ENCODE assay signal across 19 cellular contexts in genomic region chrX:6574762-6575161, GRCh38. TPM values are rescaled to one million over a fixed set of nuclear protein-coding genes. Genes with fewer than 3 reads are reported as not detected.
A peak's percentile ranks its signal among the peaks of the same experiment; 100 is the strongest.
DNase-seq lines count a peak whose midpoint lies in the region; ATAC-seq and TF ChIP-seq lines count a peak whose summit lies in the region.
"Had no signal": no experiment of that assay in that cellular context is flagged by ENCODE, and none has a peak within 500 bp of the region (broad histone marks: within the 10 kb centered on the region; RNA-seq: fewer than 3 reads in every experiment).

No MANE protein-coding gene starts in this region.

- H3K4me3 Mint-ChIP-seq in activated naive CD4-positive, alpha-beta T cell treated with anti-CD3 and anti-CD28 coated beads for 36 hours, result no peak overlapping the region
- H3K4me3 Mint-ChIP-seq: activated naive CD8-positive, alpha-beta T cell treated with anti-CD3 and anti-CD28 coated beads, Interleukin-2, amount 10 ng/mL, durations not matched to agents 7 days and 5 days; activated T-cell treated with anti-CD3 and anti-CD28 coated beads, Interleukin-2, amount 50 U/mL, for 4 hours; central memory CD8-positive, alpha-beta T cell; effector memory CD8-positive, alpha-beta T cell; stimulated activated naive CD8-positive, alpha-beta T cell treated with anti-CD3 and anti-CD28 coated beads, Interleukin-15, Interleukin-2, amounts not matched to agents 100 ng/mL and 50 ng/mL, for 24 hours had no signal

- CTCF ChIA-PET in activated naive CD4-positive, alpha-beta T cell treated with anti-CD3 and anti-CD28 coated beads for 36 hours (lab: Charles Lee), result no interaction called here

- no peaks in the 10 kb centered on the region for H3K27me3 ChIP-seq in brain microvascular endothelial cell (replicated peaks)
- H3K27me3 ChIP-seq: MG63, upper lobe of right lung had no signal

- ATAC-seq in activated naive CD4-positive, alpha-beta T cell treated with anti-CD3 and anti-CD28 coated beads, Interleukin-2, amount 50 U/mL, for 72 hours, result no peak
- ATAC-seq in GM21723 (IDR thresholded peaks at IDR 0.05; ENCODE audit: unreplicated experiment) (no peak), GM21528 (IDR thresholded peaks at IDR 0.05; ENCODE audit: low FRiP score, unreplicated experiment) (no peak)
- ATAC-seq: activated T-cell treated with anti-CD3 and anti-CD28 coated beads, Interleukin-2, amount 50 U/mL, for 4 hours; effector memory CD8-positive, alpha-beta T cell; upper lobe of right lung had no signal

- H3K27me3 Mint-ChIP-seq in activated naive CD4-positive, alpha-beta T cell treated with anti-CD3 and anti-CD28 coated beads for 36 hours (ENCODE audit: low read depth), result no peaks in the 10 kb centered on the region
- H3K27me3 Mint-ChIP-seq: activated naive CD8-positive, alpha-beta T cell treated with anti-CD3 and anti-CD28 coated beads, Interleukin-2, amount 10 ng/mL, durations not matched to agents 7 days and 5 days; central memory CD8-positive, alpha-beta T cell; effector memory CD8-positive, alpha-beta T cell; stimulated activated naive CD8-positive, alpha-beta T cell treated with anti-CD3 and anti-CD28 coated beads, Interleukin-15, Interleukin-2, amounts not matched to agents 100 ng/mL and 50 ng/mL, for 24 hours had no signal

- no peaks in the 10 kb centered on the region for H3K36me3 Mint-ChIP-seq in activated naive CD4-positive, alpha-beta T cell treated with anti-CD3 and anti-CD28 coated beads for 36 hours (ENCODE audit: low read depth)
- H3K36me3 Mint-ChIP-seq in activated naive CD4-positive, alpha-beta T cell treated with anti-CD3 and anti-CD28 coated beads, Interleukin-2, amount 50 U/mL, for 72 hours, result no peaks in the 10 kb centered on the region
- H3K36me3 Mint-ChIP-seq: activated naive CD8-positive, alpha-beta T cell treated with anti-CD3 and anti-CD28 coated beads, Interleukin-2, amount 10 ng/mL, durations not matched to agents 7 days and 5 days had no signal

- TF ChIP-seq CTCF in LNCaP clone FGC (IDR thresholded peaks at IDR 0.05; ENCODE audit: control insufficient read depth, extremely low read depth, insufficient read depth) (peak; percentile 27; the same call in 1 of the 2 replicates), brain microvascular endothelial cell (IDR thresholded peaks at IDR 0.05; ENCODE audit: low read depth, low read length, missing control alignments) (peak; percentile 40)

- H3K27ac Mint-ChIP-seq in activated naive CD4-positive, alpha-beta T cell treated with anti-CD3 and anti-CD28 coated beads for 36 hours, result no peak overlapping the region
- no peak overlapping the region for H3K27ac Mint-ChIP-seq in activated naive CD4-positive, alpha-beta T cell treated with anti-CD3 and anti-CD28 coated beads, Interleukin-2, amount 50 U/mL, for 72 hours
- H3K27ac Mint-ChIP-seq: activated naive CD8-positive, alpha-beta T cell treated with anti-CD3 and anti-CD28 coated beads, Interleukin-2, amount 10 ng/mL, durations not matched to agents 7 days and 5 days; effector memory CD8-positive, alpha-beta T cell; stimulated activated naive CD8-positive, alpha-beta T cell treated with anti-CD3 and anti-CD28 coated beads, Interleukin-15, Interleukin-2, amounts not matched to agents 100 ng/mL and 50 ng/mL, for 24 hours had no signal

- H3K4me1 Mint-ChIP-seq in activated naive CD4-positive, alpha-beta T cell treated with anti-CD3 and anti-CD28 coated beads for 36 hours (ENCODE audit: low read depth), result no peaks in the 10 kb centered on the region
- H3K4me1 Mint-ChIP-seq: activated naive CD8-positive, alpha-beta T cell treated with anti-CD3 and anti-CD28 coated beads, Interleukin-2, amount 10 ng/mL, durations not matched to agents 7 days and 5 days; central memory CD8-positive, alpha-beta T cell had no signal

- intact Hi-C loops in activated naive CD4-positive, alpha-beta T cell treated with anti-CD3 and anti-CD28 coated beads for 36 hours (cut with micrococcal nuclease), result no loop called here

- no peaks in the 10 kb centered on the region for H3K36me3 ChIP-seq in brain microvascular endothelial cell (replicated peaks)
- H3K36me3 ChIP-seq: MG63, upper lobe of right lung had no signal

- H3K27ac ChIP-seq in brain microvascular endothelial cell, result no peak overlapping the region
- H3K27ac ChIP-seq: parathyroid adenoma, upper lobe of right lung had no signal

- no peaks in the 10 kb centered on the region for H3K9me3 Mint-ChIP-seq in activated naive CD4-positive, alpha-beta T cell treated with anti-CD3 and anti-CD28 coated beads for 36 hours
- no peaks in the 10 kb centered on the region for H3K9me3 Mint-ChIP-seq in activated naive CD4-positive, alpha-beta T cell treated with anti-CD3 and anti-CD28 coated beads, Interleukin-2, amount 50 U/mL, for 72 hours
- H3K9me3 Mint-ChIP-seq: activated naive CD8-positive, alpha-beta T cell treated with anti-CD3 and anti-CD28 coated beads, Interleukin-2, amount 10 ng/mL, durations not matched to agents 7 days and 5 days; activated T-cell treated with anti-CD3 and anti-CD28 coated beads, Interleukin-2, amount 50 U/mL, for 4 hours; central memory CD8-positive, alpha-beta T cell; effector memory CD8-positive, alpha-beta T cell; stimulated activated naive CD8-positive, alpha-beta T cell treated with anti-CD3 and anti-CD28 coated beads, Interleukin-15, Interleukin-2, amounts not matched to agents 100 ng/mL and 50 ng/mL, for 24 hours had no signal

- H3K4me3 ChIP-seq in LNCaP clone FGC (ENCODE audit: low read depth, low read length), result no peak overlapping the region
- H3K4me3 ChIP-seq in brain microvascular endothelial cell (ENCODE audit: low read depth, low read length), result no peak overlapping the region
- H3K4me3 ChIP-seq: MG63, upper lobe of right lung had no signal

- in situ Hi-C loops in brain microvascular endothelial cell (cut with HindIII; ENCODE audit: low pct_ligation_motif_present, low sequenced_read_pairs), result no loop called here

- peak; percentile 3 for DNase-seq in activated naive CD4-positive, alpha-beta T cell treated with anti-CD3 and anti-CD28 coated beads for 36 hours
- no peak for DNase-seq in activated naive CD4-positive, alpha-beta T cell treated with anti-CD3 and anti-CD28 coated beads, Interleukin-2, amount 50 U/mL, for 72 hours (ENCODE audit: low spot score in 2 of 2)
- DNase-seq in LNCaP clone FGC (ENCODE audit: low read depth) (no peak), brain microvascular endothelial cell (no peak), HuH-7.5 (ENCODE audit: low spot score) (no peak)
- DNase-seq in activated naive CD4-positive, alpha-beta T cell treated with anti-CD3 and anti-CD28 coated beads, Interleukin-2, amount 50 U/mL, for 16 hours, result no peak
- DNase-seq: activated CD4-positive, alpha-beta T cell treated with anti-CD3 and anti-CD28 coated beads, Interleukin-2, amount 50 U/mL, for 48 hours; activated naive CD8-positive, alpha-beta T cell treated with anti-CD3 and anti-CD28 coated beads, Interleukin-2, amount 10 ng/mL, durations not matched to agents 7 days and 5 days; activated T-cell treated with anti-CD3 and anti-CD28 coated beads, Interleukin-2, amount 50 U/mL, for 4 hours; effector memory CD8-positive, alpha-beta T cell; hypothalamus; MG63; stimulated activated CD4-positive, alpha-beta T cell treated with anti-CD3 and anti-CD28 coated beads, Interleukin-12 subunit alpha, Interleukin-12 subunit beta, amount 100 ng/mL, for 4 hours; upper lobe of right lung had no signal

RNA-seq across cellular contexts. Expression of gene VCX3A, which starts 39.8 kb away (rescaled TPM):
- not detected for total RNA-seq in activated naive CD4-positive, alpha-beta T cell treated with anti-CD3 and anti-CD28 coated beads for 36 hours
- total RNA-seq in activated naive CD4-positive, alpha-beta T cell treated with anti-CD3 and anti-CD28 coated beads, Interleukin-2, amount 50 U/mL, for 72 hours, result not detected
- total RNA-seq: activated naive CD8-positive, alpha-beta T cell treated with anti-CD3 and anti-CD28 coated beads, Interleukin-2, amount 10 ng/mL, durations not matched to agents 7 days and 5 days; activated T-cell treated with anti-CD3 and anti-CD28 coated beads, Interleukin-2, amount 50 U/mL, for 4 hours; upper lobe of right lung had no signal
